8 cellular contexts compared by ENCODE assay signal in the genomic region with DNA sequence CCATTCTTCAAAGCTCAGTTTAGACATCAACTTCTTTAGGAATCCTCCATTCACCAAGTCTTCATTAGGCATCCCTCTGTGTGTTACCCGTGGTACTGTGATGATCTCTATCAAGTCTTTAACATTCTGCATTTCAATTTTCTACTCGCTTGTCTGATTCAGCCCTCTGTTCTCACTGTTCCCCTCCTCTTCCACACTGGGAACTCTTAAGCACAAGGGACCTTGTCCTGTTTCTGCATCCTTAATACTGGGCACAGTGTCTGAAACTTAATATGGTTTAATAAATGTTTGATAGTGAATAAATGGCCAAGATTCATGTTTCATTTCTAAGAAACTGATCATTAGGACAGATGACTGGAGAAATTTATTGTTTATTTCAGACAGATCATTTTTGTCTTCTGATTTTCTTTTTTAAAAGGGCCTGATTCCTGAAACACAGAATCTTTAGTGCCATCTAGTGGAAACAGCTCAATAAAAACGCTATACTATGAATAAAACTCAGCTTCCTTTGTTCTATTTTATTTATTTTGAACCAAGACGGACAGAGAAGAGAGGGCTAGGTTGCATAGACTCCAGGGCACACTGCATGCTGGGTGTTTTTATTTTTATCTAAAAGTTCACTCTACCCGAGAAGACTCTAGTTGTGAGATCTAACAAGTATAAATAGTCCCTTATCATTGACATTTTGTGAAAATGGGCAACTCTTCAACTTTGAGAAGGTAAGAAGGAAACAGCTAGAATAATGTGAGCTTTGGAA. TPM values are rescaled to one million over a fixed set of nuclear protein-coding genes. Genes with fewer than 3 reads are reported as not detected.
DNase-seq lines count a peak whose midpoint lies in the region; ATAC-seq, FAIRE-seq and TF ChIP-seq lines count a peak whose summit lies in the region.

No MANE protein-coding gene starts in this region.

- H3K4me2 ChIP-seq in H1 (ENCODE audit: insufficient read depth in 1 of 2, low read depth in 2 of 2, low read length in 2 of 2) = no peak overlapping the region

- no peaks in the 10 kb centered on the region for H4K20me1 ChIP-seq in H1 (replicated peaks in 1 of 2; ENCODE audit: control insufficient read depth in 1 of 2, insufficient read depth in 2 of 2, low read length in 2 of 2)

- ATAC-seq in HG02759 (IDR thresholded peaks at IDR 0.05; ENCODE audit: unreplicated experiment) = no peak
- no peak for ATAC-seq in GM18907 (IDR thresholded peaks at IDR 0.05; ENCODE audit: unreplicated experiment)

- peaks cover 0 to 4% (median 1%) of the 10 kb centered on the region in 4 experiments; a peak in 2 of 7 replicates for H3K4me1 ChIP-seq in H1 (replicated peaks in 1 of 4; ENCODE audit: control insufficient read depth in 3 of 4, insufficient read depth in 4 of 4, low read length in 3 of 4)

- 44% methylated on average over 5 of the region's 5 CpGs; no CpG with 5 or more reads in 1 of the 2 experiments for WGBS in H1 (ENCODE audit: extremely low coverage in 1 of 2, insufficient coverage in 1 of 2, insufficient read length in 1 of 2, insufficient replicate concordance in 2 of 2, low coverage in 1 of 2, low lambda C conversion rate in 2 of 2, missing lambda C conversion rate in 1 of 2), 2 experiments

- H3K27me3 ChIP-seq in H1 (replicated peaks in 1 of 4; ENCODE audit: control insufficient read depth in 3 of 4, extremely low read depth in 1 of 4, insufficient read depth in 3 of 4, low read length in 3 of 4) = no peaks in the 10 kb centered on the region; a peak in 1 of 7 replicates

- no peak overlapping the region for H2BK15ac ChIP-seq in H1 (ENCODE audit: low read length)

- peak; percentile 52 for TF ChIP-seq CTCF in GM13977 (IDR thresholded peaks at IDR 0.05; ENCODE audit: extremely low read depth, insufficient read depth, missing control alignments)
- TF ChIP-seq CTCF in H1 (IDR thresholded peaks at IDR 0.05; ENCODE audit: control extremely low read depth in 1 of 3, insufficient read depth in 1 of 3, low read depth in 1 of 3, low read length in 3 of 3) = peak in 1 of 3 experiments; percentile 31; a peak in 2 of 4 replicates

- H3K9ac ChIP-seq in H1 (replicated peaks in 1 of 4; ENCODE audit: extremely low read depth in 1 of 4, low read depth in 3 of 4, low read length in 3 of 4) = no peak overlapping the region

- no peak overlapping the region; the same call in 1 of the 2 replicates for H3K18ac ChIP-seq in H1 (ENCODE audit: extremely low read depth, low read length)

- no peak overlapping the region for H2BK20ac ChIP-seq in H1 (ENCODE audit: low read length)

- CTCF ChIA-PET in H1 (lab: Charles Lee; ENCODE audit: partially characterized antibody) = interaction anchor here (0.7 to 13.2 kb wide), 43 partner anchors 9 to 390 kb away, joined by 3 to 114 read pairs (median 4); a partner anchor contains a TSS

- in situ Hi-C loops in GM13977 (cut with MboI; ENCODE audit: low pct_unique_long_range_greater_than_20kb, low sequenced_read_pairs, unreplicated experiment) = no loop called here

- H3K36me3 ChIP-seq in H1 (ENCODE audit: control insufficient read depth in 2 of 4, insufficient read depth in 4 of 4, low read length in 3 of 4) = no peaks in the 10 kb centered on the region

- H3K14ac ChIP-seq in H1 (ENCODE audit: insufficient read length) = no peak overlapping the region

- no peaks in the 10 kb centered on the region for H3K9me3 ChIP-seq in H1 (ENCODE audit: insufficient read depth in 2 of 2, low read depth in 1 of 2, low read length in 1 of 2)

- no peak overlapping the region for H3K23ac ChIP-seq in H1 (ENCODE audit: insufficient read length)

- FAIRE-seq in H1 (lab: Jason Lieb, UNC) = no peak

- H4K91ac ChIP-seq in H1 (replicated peaks; ENCODE audit: insufficient read length, low read length) = no peak overlapping the region

- H3K4ac ChIP-seq in H1 (replicated peaks; ENCODE audit: insufficient read length, low read depth, low read length) = no peak overlapping the region

- no peaks in the 10 kb centered on the region for H3K23me2 ChIP-seq in H1 (ENCODE audit: low read depth, low read length)

- H2BK5ac ChIP-seq in H1 (ENCODE audit: low read depth, low read length) = no peak overlapping the region

- no peak overlapping the region for H2BK12ac ChIP-seq in H1 (ENCODE audit: low read depth, low read length)

- TF ChIP-seq EP300 in H1 (IDR thresholded peaks at IDR 0.05; ENCODE audit: borderline replicate concordance in 1 of 2, low read depth in 2 of 2, low read length in 2 of 2) = no peak

- no peaks in the 10 kb centered on the region for H3K79me2 ChIP-seq in H1 (ENCODE audit: control insufficient read depth in 1 of 2, insufficient read depth in 2 of 2, low read length in 2 of 2)

- TF ChIP-seq RAD21 in H1 (IDR thresholded peaks at IDR 0.05 in 1 of 2, conservative IDR thresholded peaks at IDR 0.05 in 1 of 2; ENCODE audit: low read depth in 2 of 2, low read length in 2 of 2) = peak; percentile 28 to 30

- H2AK5ac ChIP-seq in H1 (ENCODE audit: low read depth, low read length) = no peak overlapping the region

- no peak overlapping the region for H2AFZ ChIP-seq in H1 (ENCODE audit: low read length)

- H3K56ac ChIP-seq in H1 (replicated peaks; ENCODE audit: insufficient read length, low read depth, low read length) = no peak overlapping the region

- H4K8ac ChIP-seq in H1 (ENCODE audit: extremely low read depth, insufficient read depth, low read length) = no peak overlapping the region

- no peak overlapping the region for H2BK120ac ChIP-seq in H1 (replicated peaks; ENCODE audit: low read depth, low read length)

- H3K4me3 ChIP-seq in H1 (ENCODE audit: extremely low read depth in 1 of 4, insufficient read depth in 2 of 4, low read depth in 3 of 4, low read length in 4 of 4) = no peak overlapping the region

- TF ChIP-seq POLR2A in H1 (IDR thresholded peaks at IDR 0.05; ENCODE audit: control extremely low read depth in 1 of 2, low read depth in 2 of 2, low read length in 2 of 2) = no peak

- no peaks in the 10 kb centered on the region for H3K79me1 ChIP-seq in H1 (ENCODE audit: low read depth, low read length)

- POLR2A ChIA-PET in H1 (lab: Charles Lee; ENCODE audit: partially characterized antibody) = interaction anchor here (0.8 to 1.4 kb wide), 3 partner anchors 69 to 239 kb away, joined by 3 to 5 read pairs (median 3); a partner anchor contains a TSS

- no peak overlapping the region for H4K5ac ChIP-seq in H1 (ENCODE audit: insufficient read length, low read depth, low read length)

- no peak overlapping the region for H3K27ac ChIP-seq in H1 (ENCODE audit: low read depth, low read length)

- DNase-seq in AG08396 (ENCODE audit: low spot score) (peak; percentile 37), GM13977 (ENCODE audit: low spot score) (peak; percentile 48), NCI-H748 treated with DMSO at 0.1 percent for 48 hours (lab: John Stamatoyannopoulos, UW) (peak; percentile 53), H1 (ENCODE audit: low read depth in 1 of 2, low spot score in 2 of 2) (no peak), middle frontal gyrus (ENCODE audit: extremely low spot score, low spot score) (peak; percentile 37)
- DNase-seq in stimulated activated naive CD4-positive, alpha-beta T cell treated with Interleukin-2 at 50 U/mL for 16 hours (lab: John Stamatoyannopoulos, UW) = no peak

TF ChIP-seq in H1, 55 proteins besides CTCF, POLR2A, EP300 and RAD21:
- TF ChIP-seq, protein P1, sequence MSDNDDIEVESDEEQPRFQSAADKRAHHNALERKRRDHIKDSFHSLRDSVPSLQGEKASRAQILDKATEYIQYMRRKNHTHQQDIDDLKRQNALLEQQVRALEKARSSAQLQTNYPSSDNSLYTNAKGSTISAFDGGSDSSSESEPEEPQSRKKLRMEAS (IDR thresholded peaks at IDR 0.05) = no peak
- TF ChIP-seq EZH2 (IDR thresholded peaks at IDR 0.05; ENCODE audit: low read depth, low read length, severe bottlenecking) = no peak
- TF ChIP-seq, protein P2, sequence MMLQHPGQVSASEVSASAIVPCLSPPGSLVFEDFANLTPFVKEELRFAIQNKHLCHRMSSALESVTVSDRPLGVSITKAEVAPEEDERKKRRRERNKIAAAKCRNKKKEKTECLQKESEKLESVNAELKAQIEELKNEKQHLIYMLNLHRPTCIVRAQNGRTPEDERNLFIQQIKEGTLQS (IDR thresholded peaks at IDR 0.05; ENCODE audit: insufficient read depth, low read depth, low read length) = no peak
- TF ChIP-seq ZNF274 (IDR thresholded peaks at IDR 0.05; ENCODE audit: borderline replicate concordance, extremely low read depth, low read length) = no peak
- TF ChIP-seq KDM5A (IDR thresholded peaks at IDR 0.05; ENCODE audit: low read length) = no peak
- TF ChIP-seq, protein P3, sequence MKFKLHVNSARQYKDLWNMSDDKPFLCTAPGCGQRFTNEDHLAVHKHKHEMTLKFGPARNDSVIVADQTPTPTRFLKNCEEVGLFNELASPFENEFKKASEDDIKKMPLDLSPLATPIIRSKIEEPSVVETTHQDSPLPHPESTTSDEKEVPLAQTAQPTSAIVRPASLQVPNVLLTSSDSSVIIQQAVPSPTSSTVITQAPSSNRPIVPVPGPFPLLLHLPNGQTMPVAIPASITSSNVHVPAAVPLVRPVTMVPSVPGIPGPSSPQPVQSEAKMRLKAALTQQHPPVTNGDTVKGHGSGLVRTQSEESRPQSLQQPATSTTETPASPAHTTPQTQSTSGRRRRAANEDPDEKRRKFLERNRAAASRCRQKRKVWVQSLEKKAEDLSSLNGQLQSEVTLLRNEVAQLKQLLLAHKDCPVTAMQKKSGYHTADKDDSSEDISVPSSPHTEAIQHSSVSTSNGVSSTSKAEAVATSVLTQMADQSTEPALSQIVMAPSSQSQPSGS (IDR thresholded peaks at IDR 0.05; ENCODE audit: low read length) = no peak
- no peak for TF ChIP-seq TAF1 (IDR thresholded peaks at IDR 0.05; ENCODE audit: low read depth, low read length)
- no peak for TF ChIP-seq SIRT6 (IDR thresholded peaks at IDR 0.05; ENCODE audit: low read length)
- TF ChIP-seq SAP30 (IDR thresholded peaks at IDR 0.05; ENCODE audit: insufficient read depth, insufficient replicate concordance, low read length) = no peak

RNA-seq across cellular contexts. Expression of a gene that starts 7.0 kb away (rescaled TPM):
- 15.6 and 16.7 TPM in 2 replicates for total RNA-seq in H1 (2021; fragmentation: NEBNext Ultra II Directional; extraction: Animal tissue kit (Norgen Biotek cat#: 25700))
- polyA plus RNA-seq in H1 (2011; rRNA removed) = 13.7 and 15.0 TPM in 2 replicates
- 22.2 TPM for polyA plus RNA-seq in H1 (2011; cell fraction: cytosol; rRNA removed)
- 25.4 TPM for polyA plus RNA-seq in H1 (2011; cell fraction: nucleus; rRNA removed)
- polyA plus RNA-seq in H1 (2012, experiment 1 of 2) = 17.4 to 23.5 TPM (median 19.7 TPM) in 4 replicates
- polyA plus RNA-seq in H1 (2012, experiment 2 of 2) = 5.0 TPM
- polyA plus RNA-seq in H1 (2013, experiment 1 of 2) = 9.2 TPM
- polyA plus RNA-seq in H1 (2013, experiment 2 of 2) = 7.9 TPM
- polyA minus RNA-seq in H1 (2011; rRNA and poly(A)+ RNA removed) = 12.7 and 13.1 TPM in 2 replicates
- 7.6 TPM for polyA minus RNA-seq in H1 (2011; cell fraction: cytosol; rRNA and poly(A)+ RNA removed)
- polyA minus RNA-seq in H1 (2011; cell fraction: nucleus; rRNA and poly(A)+ RNA removed) = 10.7 TPM

Comparison
In these comparisons a context has a peak if more than half of its experiments do, and no peak if none do; other contexts are left out.
1. DNase-seq: peak in AG08396 (single experiment), GM13977 (single experiment), NCI-H748 treated with DMSO at 0.1 percent for 48 hours (single experiment) and middle frontal gyrus (single experiment); none in H1 (0 of 2) and stimulated activated naive CD4-positive, alpha-beta T cell treated with Interleukin-2 at 50 U/mL for 16 hours (single experiment).